10 cellular contexts compared by ENCODE assay signal in the genomic region with DNA sequence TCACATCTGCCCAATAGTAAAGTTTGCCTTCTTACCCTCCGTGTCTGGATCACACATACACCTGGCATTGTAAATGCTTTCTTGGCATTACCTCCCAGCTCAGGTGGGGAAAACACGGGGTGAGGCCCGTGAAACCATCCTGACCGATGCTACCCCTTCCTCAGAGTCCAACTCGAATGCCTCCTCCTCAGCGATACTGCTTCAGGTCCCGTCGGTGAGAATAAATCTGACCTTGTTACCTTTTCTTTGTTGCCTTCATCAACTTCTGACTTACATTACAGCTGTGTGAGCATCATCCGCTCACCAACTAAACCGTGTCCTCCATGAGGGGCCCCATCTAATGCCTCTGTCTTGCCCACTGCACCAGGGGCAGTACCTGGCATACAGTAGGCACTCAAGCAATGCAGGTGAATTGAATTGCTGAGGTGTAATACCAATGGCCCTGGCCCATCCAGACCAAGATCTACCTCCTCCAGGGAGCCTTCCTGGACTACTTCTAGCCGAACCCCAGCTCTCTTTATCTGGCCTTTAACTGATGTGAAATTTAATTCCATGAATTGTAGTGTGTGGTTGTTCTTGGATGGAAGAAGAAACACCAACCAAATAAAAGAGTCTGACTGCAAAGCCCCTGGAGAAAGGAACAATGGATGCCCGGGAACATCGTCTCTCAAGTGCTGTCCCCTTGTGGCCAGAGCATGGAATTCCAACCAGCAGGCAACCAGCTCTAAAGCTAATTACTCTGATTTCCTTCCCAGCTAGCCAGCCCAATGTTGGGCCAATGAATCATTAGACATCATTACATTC.
DNase-seq lines count a peak whose midpoint lies in the region; ATAC-seq, FAIRE-seq and TF ChIP-seq lines count a peak whose summit lies in the region.
"Had no signal": no experiment of that assay in that cellular context is flagged by ENCODE, and none has a peak within 500 bp of the region (broad histone marks: within the 10 kb centered on the region; RNA-seq: fewer than 3 reads in every experiment).

No MANE protein-coding gene starts in this region.

- H3K9me3 ChIP-seq in OCI-LY7 (ENCODE audit: low read length) (no peaks in the 10 kb centered on the region), endothelial cell of umbilical vein (replicated peaks; ENCODE audit: control insufficient read depth, insufficient read depth, low read length) (no peaks in the 10 kb centered on the region)

- no peaks in the 10 kb centered on the region for H3K9me2 ChIP-seq in OCI-LY7 (ENCODE audit: insufficient read depth, low read length)

- TF ChIP-seq CTCF in OCI-LY7 (conservative IDR thresholded peaks at IDR 0.05; ENCODE audit: low read length) (peak; percentile 91), endothelial cell of umbilical vein (IDR thresholded peaks at IDR 0.05; ENCODE audit: extremely low read depth in 1 of 2, insufficient read depth in 1 of 2, low read depth in 1 of 2, low read length in 2 of 2) (peak; percentile 90 to 97)

- H3K4me2 ChIP-seq in OCI-LY7 (ENCODE audit: low read length) (no peak overlapping the region), endothelial cell of umbilical vein (ENCODE audit: insufficient read depth, low read length) (no peak overlapping the region)

- H3K27me3 Mint-ChIP-seq in naive B cell, result peaks cover 7 to 21% (median 17%) of the 10 kb centered on the region in 3 donors

- H3K4me1 ChIP-seq in OCI-LY7 (ENCODE audit: insufficient read depth, low read length, poor library complexity, severe bottlenecking), result no peaks in the 10 kb centered on the region
- peaks cover 3% of the 10 kb centered on the region for H3K4me1 ChIP-seq in endothelial cell of umbilical vein (ENCODE audit: control insufficient read depth, extremely low read depth, insufficient read depth, low read length)

- no peak overlapping the region for H3K27ac Mint-ChIP-seq in naive B cell
- H3K27ac Mint-ChIP-seq: naive thymus-derived CD4-positive, alpha-beta T cell; T-helper 1 cell treated with Interleukin-12 subunit alpha and Interleukin-12 subunit beta and Interleukin-4 antibody, amounts not matched to agents 30 μg/mL and 1 μg/mL, for 36 hours had no signal

- H3K36me3 ChIP-seq in OCI-LY7 (ENCODE audit: insufficient read depth, low read length) (no peaks in the 10 kb centered on the region), endothelial cell of umbilical vein (ENCODE audit: control insufficient read depth in 2 of 2, extremely low read depth in 1 of 2, insufficient read depth in 2 of 2, low read length in 2 of 2) (no peaks in the 10 kb centered on the region)

- intact Hi-C loops in OCI-LY7 (cut with micrococcal nuclease; ENCODE audit: unreplicated experiment) (loop anchor here (1.0 to 10.0 kb wide), 2 partner anchors 462 to 490 kb away; a partner anchor contains a TSS), endothelial cell of umbilical vein (cut with micrococcal nuclease) (loop anchor here (1.0 to 5.0 kb wide), 8 partner anchors 90 to 573 kb away; a partner anchor contains a TSS)

- H3K4me1 Mint-ChIP-seq in naive B cell, result no peaks in the 10 kb centered on the region

- H3K4me3 Mint-ChIP-seq in naive B cell, result peak overlapping the region in 1 of 8 donors; percentile 27
- H3K4me3 Mint-ChIP-seq: naive thymus-derived CD4-positive, alpha-beta T cell; T-helper 1 cell treated with Interleukin-12 subunit alpha and Interleukin-12 subunit beta and Interleukin-4 antibody, amounts not matched to agents 30 μg/mL and 1 μg/mL, for 36 hours had no signal

- H3K36me3 Mint-ChIP-seq in naive B cell, result no peaks in the 10 kb centered on the region

- H2AFZ ChIP-seq in OCI-LY7 (ENCODE audit: low read length) (no peak overlapping the region), endothelial cell of umbilical vein (ENCODE audit: low read depth, low read length) (no peak overlapping the region)

- POLR2A ChIA-PET in OCI-LY7 (lab: Charles Lee) (interaction anchor here (1.0 kb wide), 1 partner anchor 410 kb away, joined by 3 read pairs; no protein-coding TSS in a partner anchor), endothelial cell of umbilical vein (lab: Charles Lee) (no interaction called here)

- dilution Hi-C loops in endothelial cell of umbilical vein (cut with MboI; ENCODE audit: extremely low pct_ligation_motif_present, low sequenced_read_pairs), result loop anchor here (25.0 kb wide), 1 partner anchor 450 kb away; no protein-coding TSS in a partner anchor

- DNase-seq in DMS153 (lab: John Stamatoyannopoulos, UW) (peak; percentile 6), HK-2 (ENCODE audit: unreplicated experiment) (peak; percentile 41), OCI-LY7 (ENCODE audit: low spot score) (peak; percentile 42), endothelial cell of umbilical vein (ENCODE audit: low read depth, low spot score) (peak; percentile 62), naive B cell (peak; percentile 1)

- ATAC-seq in naive B cell (ENCODE audit: low read depth in 2 of 2) (no peak), HG03520 (IDR thresholded peaks at IDR 0.05; ENCODE audit: unreplicated experiment) (no peak), HG02798 (IDR thresholded peaks at IDR 0.05; ENCODE audit: poor library complexity, unreplicated experiment) (no peak), GM19463 (IDR thresholded peaks at IDR 0.05; ENCODE audit: unreplicated experiment) (no peak)
- ATAC-seq: naive thymus-derived CD4-positive, alpha-beta T cell had no signal

- H3K9me3 Mint-ChIP-seq in naive B cell, result peaks cover 0 to 2% (median 0%) of the 10 kb centered on the region in 7 donors
- H3K9me3 Mint-ChIP-seq: T-helper 1 cell treated with Interleukin-12 subunit alpha and Interleukin-12 subunit beta and Interleukin-4 antibody, amounts not matched to agents 30 μg/mL and 1 μg/mL, for 36 hours had no signal

- FAIRE-seq in endothelial cell of umbilical vein (lab: Jason Lieb, UNC), result peak; percentile 88

- no peaks in the 10 kb centered on the region for H4K20me1 ChIP-seq in OCI-LY7 (ENCODE audit: insufficient read depth, low read length)
- no peaks in the 10 kb centered on the region for H4K20me1 ChIP-seq in endothelial cell of umbilical vein (replicated peaks; ENCODE audit: control insufficient read depth, extremely low read depth, insufficient read depth, low read length)

- H3K4me3 ChIP-seq in OCI-LY7 (ENCODE audit: low read depth, low read length, poor library complexity, severe bottlenecking) (no peak overlapping the region), endothelial cell of umbilical vein (replicated peaks in 1 of 3; ENCODE audit: insufficient read depth in 1 of 3, low read depth in 1 of 3, low read length in 3 of 3) (no peak overlapping the region)

- no peaks in the 10 kb centered on the region for H3K27me3 ChIP-seq in endothelial cell of umbilical vein (ENCODE audit: control insufficient read depth in 2 of 2, insufficient read depth in 2 of 2, low read length in 2 of 2)

- H3K27ac ChIP-seq in OCI-LY7 (ENCODE audit: low read depth, low read length, poor library complexity, severe bottlenecking), result no peak overlapping the region
- H3K27ac ChIP-seq in endothelial cell of umbilical vein (ENCODE audit: insufficient read depth, low read depth, low read length), result no peak overlapping the region

- H3K9ac ChIP-seq in endothelial cell of umbilical vein (replicated peaks; ENCODE audit: extremely low read depth, insufficient read depth, low read length), result no peak overlapping the region

- BruUV-seq in OCI-LY7 (replicated peaks; lab: Mats Ljungman, UMichigan) (no TSS peak), endothelial cell of umbilical vein (replicated peaks; lab: Mats Ljungman, UMichigan) (no TSS peak)

- no peak for TF ChIP-seq POLR2A in endothelial cell of umbilical vein (IDR thresholded peaks at IDR 0.05; ENCODE audit: low read depth, low read length)

- no peaks in the 10 kb centered on the region for H3K9me1 ChIP-seq in endothelial cell of umbilical vein (replicated peaks; ENCODE audit: control insufficient read depth, extremely low read depth, insufficient read depth, low read length)

- CTCF ChIA-PET in OCI-LY7 (lab: Charles Lee; ENCODE audit: unreplicated experiment) (no interaction called here), endothelial cell of umbilical vein (lab: Charles Lee) (interaction anchor here (0.6 to 4.3 kb wide), 54 partner anchors 8 to 492 kb away, joined by 3 to 89 read pairs (median 5); a partner anchor contains a TSS)

- no peaks in the 10 kb centered on the region for H3K79me2 ChIP-seq in OCI-LY7 (ENCODE audit: insufficient read depth, low read depth, low read length)
- no peaks in the 10 kb centered on the region for H3K79me2 ChIP-seq in endothelial cell of umbilical vein (ENCODE audit: control insufficient read depth, insufficient read depth, low read length)

TF ChIP-seq in endothelial cell of umbilical vein, 7 proteins besides CTCF, POLR2A, EP300 and RAD21:
- no peak for TF ChIP-seq JUN (IDR thresholded peaks at IDR 0.05; ENCODE audit: borderline replicate concordance, insufficient read depth, insufficient read length, low read depth)
- TF ChIP-seq, protein P1, sequence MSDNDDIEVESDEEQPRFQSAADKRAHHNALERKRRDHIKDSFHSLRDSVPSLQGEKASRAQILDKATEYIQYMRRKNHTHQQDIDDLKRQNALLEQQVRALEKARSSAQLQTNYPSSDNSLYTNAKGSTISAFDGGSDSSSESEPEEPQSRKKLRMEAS (IDR thresholded peaks at IDR 0.05; ENCODE audit: insufficient read depth, insufficient read length), result no peak
- TF ChIP-seq EZH2 (IDR thresholded peaks at IDR 0.05; ENCODE audit: borderline replicate concordance, low read depth, low read length, severe bottlenecking), result peak; percentile 30

Comparison
In these comparisons a context has a peak if more than half of its experiments do, and no peak if none do; other contexts are left out.
1. DNase-seq: peak in every context shown above with its lines; median percentile 62 in endothelial cell of umbilical vein; 42 in OCI-LY7; 41 in HK-2; 6 in DMS153; 1 in naive B cell.